In the genomic region with DNA sequence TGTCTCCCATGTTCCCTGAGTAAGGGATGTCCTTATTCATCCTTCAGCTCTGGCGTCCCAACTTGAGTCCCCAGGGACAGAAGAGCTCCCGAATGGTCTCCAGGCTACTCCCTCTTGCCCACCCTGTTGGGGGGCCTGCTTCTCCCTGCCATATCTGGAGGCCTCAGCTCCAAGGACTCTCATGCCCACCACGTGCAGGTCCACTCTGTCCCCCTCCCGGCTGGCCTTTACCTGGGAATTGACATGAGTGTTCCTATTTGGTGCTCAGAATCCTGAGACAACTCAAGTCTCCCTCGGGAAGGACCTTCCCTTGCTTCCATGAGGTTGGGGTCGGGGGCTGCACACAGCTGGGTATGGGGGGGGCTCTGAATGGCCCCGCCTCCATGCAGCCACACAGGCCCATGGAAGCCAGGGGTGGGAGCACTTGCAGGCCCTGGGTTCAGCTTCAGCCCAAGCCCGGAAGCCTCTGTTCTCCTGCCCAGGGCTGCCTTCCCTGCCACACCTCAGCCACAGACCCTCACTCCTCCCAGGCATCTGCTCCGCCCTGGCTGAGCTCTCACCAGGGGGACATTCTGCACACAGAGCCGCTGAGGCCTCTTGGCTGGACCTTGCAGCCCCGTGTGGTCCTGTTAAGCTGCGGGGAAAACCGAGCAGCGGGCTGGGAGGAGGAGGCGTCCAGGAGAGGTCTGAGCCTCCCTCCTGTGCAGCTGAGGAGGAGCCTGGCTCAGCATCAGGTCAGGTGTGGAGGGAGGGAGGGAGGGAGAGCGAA, we compare ENCODE assay signal across 14 cellular contexts.
"Had no signal": no experiment of that assay in that cellular context is flagged by ENCODE, and none has a peak within 500 bp of the region (broad histone marks: within the 10 kb centered on the region; RNA-seq: fewer than 3 reads in every experiment).

No MANE protein-coding gene starts in this region.

- H3K36me3 Mint-ChIP-seq: mesothelial cell of epicardium; stimulated activated memory B cell treated with anti-CD40 and anti-IgM and Interleukin-4, amounts not matched to agents 10 μg/mL and 1 μg/mL and 100 μg/mL, for 72 hours had no signal

- H3K36me3 ChIP-seq: cardiac muscle cell, colonic mucosa, esophagus squamous epithelium, thyroid gland, uterus had no signal

- H3K4me1 Mint-ChIP-seq: nephron progenitor cell; stimulated activated memory B cell treated with anti-CD40 and anti-IgM and Interleukin-4, amounts not matched to agents 10 μg/mL and 1 μg/mL and 100 μg/mL, for 72 hours had no signal

- DNase-seq: activated CD4-positive, alpha-beta T cell treated with anti-CD3 and anti-CD28 coated beads, Interleukin-2, amount 50 U/mL, for 4 hours; activated effector memory CD4-positive, alpha-beta T cell treated with Interleukin-2 at 50 U/mL for 16 hours; activated naive CD4-positive, alpha-beta T cell treated with anti-CD3 and anti-CD28 coated beads, Interleukin-2, amount 50 U/mL, for 16 hours; activated T-cell treated with anti-CD3 and anti-CD28 coated beads, Interleukin-2, amount 50 U/mL, for 24 hours; colonic mucosa; esophagus squamous epithelium; nephron progenitor cell; stimulated activated CD4-positive, alpha-beta T cell treated with anti-CD3 and anti-CD28 coated beads, Interleukin-12 subunit alpha, Interleukin-12 subunit beta, amount 100 ng/mL, for 4 hours; uterus had no signal

- H3K4me1 ChIP-seq: colonic mucosa, esophagus squamous epithelium, thyroid gland, uterus had no signal

- H3K9me3 ChIP-seq: colonic mucosa, thyroid gland had no signal

- H3K4me3 ChIP-seq: cardiac muscle cell, colonic mucosa, esophagus squamous epithelium, thyroid gland, uterus had no signal

- ATAC-seq: activated CD4-positive, CD25-positive, alpha-beta regulatory T cell treated with anti-CD3 and anti-CD28 coated beads, Interleukin-2, amount 50 U/mL, for 24 hours; stimulated activated memory B cell treated with anti-CD40 and anti-IgM and Interleukin-4, amounts not matched to agents 10 μg/mL and 1 μg/mL and 100 μg/mL, for 72 hours had no signal

- H3K27ac ChIP-seq: cardiac muscle cell, colonic mucosa, esophagus squamous epithelium, thyroid gland, uterus had no signal

- H3K4me3 Mint-ChIP-seq: activated T-cell treated with anti-CD3 and anti-CD28 coated beads, Interleukin-2, amount 50 U/mL, for 24 hours; mesothelial cell of epicardium; nephron progenitor cell; stimulated activated memory B cell treated with anti-CD40 and anti-IgM and Interleukin-4, amounts not matched to agents 10 μg/mL and 1 μg/mL and 100 μg/mL, for 72 hours had no signal

- H3K27me3 ChIP-seq: cardiac muscle cell, colonic mucosa, thyroid gland, uterus had no signal

- H3K27ac Mint-ChIP-seq: activated T-cell treated with anti-CD3 and anti-CD28 coated beads, Interleukin-2, amount 50 U/mL, for 24 hours; mesothelial cell of epicardium; nephron progenitor cell; stimulated activated memory B cell treated with anti-CD40 and anti-IgM and Interleukin-4, amounts not matched to agents 10 μg/mL and 1 μg/mL and 100 μg/mL, for 72 hours had no signal
